In the genomic region with DNA sequence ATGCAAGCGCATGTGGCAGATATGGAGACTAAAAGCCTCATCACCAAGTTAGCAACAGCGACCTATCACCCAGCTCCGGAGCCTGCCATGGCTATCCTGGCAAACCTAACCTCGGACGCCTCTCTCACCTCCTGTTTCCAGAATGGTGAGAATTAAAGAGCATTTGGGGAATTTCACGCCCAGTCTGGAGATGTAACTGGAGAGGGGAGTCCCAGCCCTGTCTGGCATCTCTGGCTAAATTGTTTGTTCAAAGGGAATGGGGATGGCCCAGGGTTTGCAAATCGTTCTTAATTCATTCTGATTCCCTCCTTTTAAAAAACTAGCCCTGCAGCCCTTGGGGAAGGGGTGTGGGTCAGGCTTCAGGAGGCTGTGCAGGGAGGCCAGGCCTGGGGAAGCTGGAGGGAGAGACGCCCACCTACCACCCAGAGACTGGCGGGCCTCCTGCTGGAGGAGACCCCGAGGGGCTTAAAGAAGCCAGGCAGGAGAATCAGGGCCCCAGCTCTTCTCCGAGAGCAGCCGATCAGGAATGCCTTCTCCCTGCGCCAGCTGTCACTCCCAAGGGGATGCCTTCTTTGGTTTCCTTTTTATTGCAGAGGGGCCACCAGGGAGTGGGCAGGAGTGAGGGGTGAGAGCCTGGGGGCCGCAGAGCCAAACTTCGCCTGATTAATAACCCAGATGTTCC, we compare ENCODE assay signal across 9 cellular contexts. TPM values are rescaled to one million over a fixed set of nuclear protein-coding genes. Genes with fewer than 3 reads are reported as not detected.
DNase-seq lines count a peak whose midpoint lies in the region; ATAC-seq, FAIRE-seq and TF ChIP-seq lines count a peak whose summit lies in the region.
"Had no signal": no experiment of that assay in that cellular context is flagged by ENCODE, and none has a peak within 500 bp of the region (broad histone marks: within the 10 kb centered on the region; RNA-seq: fewer than 3 reads in every experiment).

No MANE protein-coding gene starts in this region.

- TF ChIP-seq EP300 in upper lobe of left lung (IDR thresholded peaks at IDR 0.05) = no peak

- H3K27me3 ChIP-seq in heart left ventricle (peaks cover 0 to 21% (median 0%) of the 10 kb centered on the region in 9 donors), dorsolateral prefrontal cortex (peaks cover 0 to 53% (median 27%) of the 10 kb centered on the region in 45 donors), upper lobe of left lung (peaks cover 0 to 10% (median 2%) of the 10 kb centered on the region in 4 donors)

- H3K4me1 ChIP-seq in heart left ventricle = peaks cover 0 to 27% (median 7%) of the 10 kb centered on the region in 12 donors
- peaks cover 3 to 23% (median 8%) of the 10 kb centered on the region in 4 donors for H3K4me1 ChIP-seq in upper lobe of left lung

- peak overlapping the region in 11 of 12 donors; percentile 64 to 96 (median 78) for H3K27ac ChIP-seq in heart left ventricle
- peak overlapping the region in 3 of 59 donors; percentile 5 to 20 (median 11) for H3K27ac ChIP-seq in dorsolateral prefrontal cortex
- H3K27ac ChIP-seq in upper lobe of left lung = peak overlapping the region; percentile 26 to 84 (median 54)

- FAIRE-seq in GM19239 (lab: Jason Lieb, UNC) = no peak

- peak overlapping the region; percentile 24 to 80 (median 68) for H3K4me3 Mint-ChIP-seq in naive B cell
- peak overlapping the region in 1 of 2 donors; percentile 75 for H3K4me3 Mint-ChIP-seq in effector memory CD8-positive, alpha-beta T cell
- H3K4me3 Mint-ChIP-seq: memory B cell had no signal

- peaks cover 0 to 4% (median 3%) of the 10 kb centered on the region in 3 donors for H3K4me1 Mint-ChIP-seq in naive B cell
- peaks cover 0 to 6% of the 10 kb centered on the region in 2 donors for H3K4me1 Mint-ChIP-seq in effector memory CD8-positive, alpha-beta T cell (ENCODE audit: low read depth in 2 of 2)
- H3K4me1 Mint-ChIP-seq: memory B cell had no signal

- H3K9me3 ChIP-seq in heart left ventricle (no peaks in the 10 kb centered on the region), upper lobe of left lung (no peaks in the 10 kb centered on the region)

- intact Hi-C loops in heart left ventricle (cut with DNase I) = loop anchor here in 6 of 10 donors (5.0 to 10.0 kb wide), 8 partner anchors 163 to 476 kb away; a partner anchor contains a TSS
- intact Hi-C loops in left cardiac atrium (cut with DNase I) = no loop called here
- intact Hi-C loops in dorsolateral prefrontal cortex (cut with DNase I) = no loop called here

- no peaks in the 10 kb centered on the region for H3K36me3 ChIP-seq in heart left ventricle
- H3K36me3 ChIP-seq in upper lobe of left lung = no peaks in the 10 kb centered on the region

- WGBS in heart left ventricle, 4 donors = 63 to 71% (median 69%) methylated on average over 10 to 15 of the region's 15 CpGs
- WGBS in upper lobe of left lung, 2 donors = 68 to 76% methylated on average over 10 to 15 of the region's 15 CpGs

- H3K4me3 ChIP-seq in heart left ventricle (peak overlapping the region in 11 of 12 donors; percentile 61 to 89 (median 77)), dorsolateral prefrontal cortex (peak overlapping the region in 43 of 59 donors; percentile 13 to 66 (median 52)), upper lobe of left lung (peak overlapping the region in 3 of 4 donors; percentile 58 to 60 (median 58))

- peaks cover 5 to 37% (median 34%) of the 10 kb centered on the region in 3 donors for H3K27me3 Mint-ChIP-seq in naive B cell
- H3K27me3 Mint-ChIP-seq in effector memory CD8-positive, alpha-beta T cell = peaks cover 14 to 33% of the 10 kb centered on the region in 2 donors

- ATAC-seq in heart left ventricle = no peak
- no peak for ATAC-seq in left cardiac atrium
- no peak for ATAC-seq in naive B cell (ENCODE audit: low read depth in 2 of 2)
- no peak for ATAC-seq in upper lobe of left lung (ENCODE audit: low FRiP score in 2 of 2)
- no peak for ATAC-seq in effector memory CD8-positive, alpha-beta T cell (replicated peaks)

- H3K27ac Mint-ChIP-seq in naive B cell = peak overlapping the region in 1 of 6 donors; percentile 60
- no peak overlapping the region for H3K27ac Mint-ChIP-seq in effector memory CD8-positive, alpha-beta T cell
- H3K27ac Mint-ChIP-seq: memory B cell had no signal

- TF ChIP-seq POLR2A in heart left ventricle (IDR thresholded peaks at IDR 0.05) (no peak), upper lobe of left lung (IDR thresholded peaks at IDR 0.05) (no peak)

- TF ChIP-seq CTCF in heart left ventricle (IDR thresholded peaks at IDR 0.05) = no peak
- TF ChIP-seq CTCF in dorsolateral prefrontal cortex (IDR thresholded peaks at IDR 0.05 in 54 of 56, conservative IDR thresholded peaks at IDR 0.05 in 2 of 56; ENCODE audit: low read depth in 1 of 56, partially characterized antibody in 56 of 56) = no peak
- no peak for TF ChIP-seq CTCF in upper lobe of left lung (IDR thresholded peaks at IDR 0.05)

- H3K9me3 Mint-ChIP-seq in naive B cell = no peaks in the 10 kb centered on the region
- H3K9me3 Mint-ChIP-seq in effector memory CD8-positive, alpha-beta T cell = no peaks in the 10 kb centered on the region
- H3K9me3 Mint-ChIP-seq: memory B cell had no signal

- H3K36me3 Mint-ChIP-seq in naive B cell = no peaks in the 10 kb centered on the region
- H3K36me3 Mint-ChIP-seq in effector memory CD8-positive, alpha-beta T cell (ENCODE audit: insufficient read depth) = peaks cover 9% of the 10 kb centered on the region
- H3K36me3 Mint-ChIP-seq: memory B cell had no signal

- DNase-seq in heart left ventricle (no peak), left cardiac atrium (no peak), dorsolateral prefrontal cortex (no peak), naive B cell (no peak), upper lobe of left lung (no peak), GM19239 (ENCODE audit: insufficient read length, low spot score) (no peak), midbrain (lab: John Stamatoyannopoulos, UW) (no peak)
- DNase-seq in effector memory CD8-positive, alpha-beta T cell = no peak

RNA-seq across cellular contexts. Expression of a gene that starts 1.0 kb away (rescaled TPM):
- total RNA-seq in heart left ventricle (10 to 100 TPM in 7 of 9 donors, 1 to 10 TPM in 2; 7.6 to 91.3 (median 13.4) TPM), left cardiac atrium (10 to 100 TPM; 29.8 to 35.2 TPM), dorsolateral prefrontal cortex (10 to 100 TPM in 11 of 120 experiments, 1 to 10 TPM in 109; 1.4 to 21.6 (median 5.0) TPM), upper lobe of left lung (10 to 100 TPM in 5 of 6 donors, 1 to 10 TPM in 1; 7.5 to 75.4 (median 27.4) TPM)
- polyA plus RNA-seq in heart left ventricle (10 to 100 TPM in 1 of 2 donors, 1 to 10 TPM in 1; 8.5 to 18.9 TPM), naive B cell (ENCODE audit: low read depth in 6 of 6) (not detected)

Comparison
In these comparisons a context has a peak if more than half of its experiments do, and no peak if none do; other contexts are left out.
1. intact Hi-C loops: an anchor here in heart left ventricle (5.0 to 10.0 kb wide); none called in left cardiac atrium and dorsolateral prefrontal cortex.